22 cellular contexts compared by ENCODE assay signal in the genomic region with DNA sequence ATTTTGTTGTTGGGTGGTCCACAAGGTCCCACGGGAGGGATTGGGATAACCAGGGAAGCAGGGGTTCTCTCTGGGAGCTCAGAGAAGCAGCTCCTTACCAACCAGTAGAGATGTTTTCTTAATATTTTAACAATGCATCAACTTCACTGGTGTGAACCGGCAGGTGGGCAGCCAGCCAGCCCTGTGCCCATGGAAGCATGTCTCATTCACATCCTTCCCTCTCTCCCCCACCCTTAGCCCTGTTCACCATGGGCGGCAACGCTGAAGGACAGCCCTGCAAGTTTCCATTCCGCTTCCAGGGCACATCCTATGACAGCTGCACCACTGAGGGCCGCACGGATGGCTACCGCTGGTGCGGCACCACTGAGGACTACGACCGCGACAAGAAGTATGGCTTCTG. TPM values are rescaled to one million over a fixed set of nuclear protein-coding genes. Genes with fewer than 3 reads are reported as not detected.
DNase-seq lines count a peak whose midpoint lies in the region; ATAC-seq and TF ChIP-seq lines count a peak whose summit lies in the region.
"Had no signal": no experiment of that assay in that cellular context is flagged by ENCODE, and none has a peak within 500 bp of the region (broad histone marks: within the 10 kb centered on the region; RNA-seq: fewer than 3 reads in every experiment).

No MANE protein-coding gene starts in this region.

- H3K27ac ChIP-seq in left ventricle myocardium inferior (replicated peaks) (peak overlapping the region; percentile 59), vagina (peak overlapping the region; percentile 94)
- H3K27ac ChIP-seq: BLaER1 treated with 17β-estradiol and CSF1 and Interleukin-3, amounts not matched to agents 10 nM and 100 nM; foreskin keratinocyte had no signal

- H3K27me3 ChIP-seq in left ventricle myocardium inferior (ENCODE audit: low read depth) = peaks cover 2% of the 10 kb centered on the region
- H3K27me3 ChIP-seq in vagina = no peaks in the 10 kb centered on the region
- H3K27me3 ChIP-seq: BLaER1 treated with 17β-estradiol and CSF1 and Interleukin-3, amounts not matched to agents 10 nM and 100 nM; foreskin keratinocyte had no signal

- TF ChIP-seq CTCF in left ventricle myocardium inferior (IDR thresholded peaks at IDR 0.05; ENCODE audit: borderline replicate concordance) (no peak), vagina (IDR thresholded peaks at IDR 0.05) (no peak)

- H3K4me3 ChIP-seq in left ventricle myocardium inferior (no peak overlapping the region), vagina (no peak overlapping the region)
- H3K4me3 ChIP-seq: BLaER1 treated with 17β-estradiol and CSF1 and Interleukin-3, amounts not matched to agents 10 nM and 100 nM had no signal

- TF ChIP-seq POLR2A in vagina (IDR thresholded peaks at IDR 0.05) = no peak

- H3K4me1 ChIP-seq in left ventricle myocardium inferior (peaks cover 11% of the 10 kb centered on the region), vagina (peaks cover 61% of the 10 kb centered on the region)
- H3K4me1 ChIP-seq: BLaER1 treated with 17β-estradiol and CSF1 and Interleukin-3, amounts not matched to agents 10 nM and 100 nM; foreskin keratinocyte had no signal

- intact Hi-C loops in left ventricle myocardium inferior (cut with micrococcal nuclease) = no loop called here
- intact Hi-C loops in left cardiac atrium (cut with DNase I) = no loop called here
- intact Hi-C loops in vagina (cut with DNase I) = no loop called here

- H3K9me3 ChIP-seq in left ventricle myocardium inferior (replicated peaks) (no peaks in the 10 kb centered on the region), vagina (no peaks in the 10 kb centered on the region)

- H3K36me3 ChIP-seq in left ventricle myocardium inferior (peaks cover 54% of the 10 kb centered on the region), vagina (peaks cover 0 to 57% of the 10 kb centered on the region in 2 donors)

- ATAC-seq in left cardiac atrium (no peak), HG03342 (IDR thresholded peaks at IDR 0.05; ENCODE audit: unreplicated experiment) (no peak), HG02798 (IDR thresholded peaks at IDR 0.05; ENCODE audit: poor library complexity, unreplicated experiment) (no peak), GM21576 (IDR thresholded peaks at IDR 0.05; ENCODE audit: unreplicated experiment) (no peak)
- ATAC-seq: activated CD4-positive, alpha-beta T cell treated with anti-CD3 and anti-CD28 coated beads for 36 hours; foreskin keratinocyte; natural killer cell had no signal

- DNase-seq in left ventricle myocardium inferior (no peak), left cardiac atrium (no peak), dermis blood vessel endothelial cell (peak; percentile 45), myocyte (ENCODE audit: low read depth) (peak; percentile 76), vagina (ENCODE audit: extremely low spot score in 2 of 2) (no peak)
- DNase-seq: activated CD4-positive, alpha-beta T cell treated with anti-CD3 and anti-CD28 coated beads for 36 hours; activated naive CD8-positive, alpha-beta T cell treated with anti-CD3 and anti-CD28 coated beads for 36 hours; Calu3; foreskin keratinocyte; GF-D8; GOT3; hypothalamus; mesendoderm; MM.1S; natural killer cell; NCI-H1436 treated with DMSO at 0.1 percent for 48 hours; NCI-H2171; stimulated activated CD4-positive, alpha-beta T cell treated with anti-CD3 and anti-CD28 coated beads, Interleukin-4, amount 100 ng/mL, for 1 hour had no signal

RNA-seq across cellular contexts. Expression of gene MMP2, which starts 9.3 kb away (rescaled TPM):
- total RNA-seq in left ventricle myocardium inferior = 87.4 TPM
- 100 to 1,000 TPM; 153 to 204 TPM for total RNA-seq in left cardiac atrium
- 16.7 and 20.5 TPM in 2 replicates for total RNA-seq in dermis blood vessel endothelial cell
- total RNA-seq in myocyte = 191 and 204 TPM in 2 replicates
- polyA plus RNA-seq in myocyte (2012) = 1,920 TPM
- total RNA-seq in vagina = 296 TPM
- total RNA-seq: activated CD4-positive, alpha-beta T cell treated with anti-CD3 and anti-CD28 coated beads for 36 hours; activated naive CD8-positive, alpha-beta T cell treated with anti-CD3 and anti-CD28 coated beads for 36 hours; Calu3; natural killer cell had no signal

RNA-seq across cellular contexts. Expression of gene LPCAT2, which starts 20.6 kb away (rescaled TPM):
- 6.9 TPM for total RNA-seq in left ventricle myocardium inferior
- 10 to 100 TPM; 10.8 to 12.2 TPM for total RNA-seq in left cardiac atrium
- 23.9 and 37.6 TPM in 2 replicates for total RNA-seq in dermis blood vessel endothelial cell
- 5.8 and 6.2 TPM in 2 replicates for total RNA-seq in myocyte
- 9.6 TPM for polyA plus RNA-seq in myocyte (2012)
- 11.3 TPM for total RNA-seq in vagina

Comparison
In these comparisons a context has a peak if more than half of its experiments do, and no peak if none do; other contexts are left out.
1. DNase-seq: peak in dermis blood vessel endothelial cell (single experiment) and myocyte (single experiment); none in left ventricle myocardium inferior (single experiment), left cardiac atrium (single experiment) and vagina (0 of 2).